20 cellular contexts compared by ENCODE assay signal in the genomic region with DNA sequence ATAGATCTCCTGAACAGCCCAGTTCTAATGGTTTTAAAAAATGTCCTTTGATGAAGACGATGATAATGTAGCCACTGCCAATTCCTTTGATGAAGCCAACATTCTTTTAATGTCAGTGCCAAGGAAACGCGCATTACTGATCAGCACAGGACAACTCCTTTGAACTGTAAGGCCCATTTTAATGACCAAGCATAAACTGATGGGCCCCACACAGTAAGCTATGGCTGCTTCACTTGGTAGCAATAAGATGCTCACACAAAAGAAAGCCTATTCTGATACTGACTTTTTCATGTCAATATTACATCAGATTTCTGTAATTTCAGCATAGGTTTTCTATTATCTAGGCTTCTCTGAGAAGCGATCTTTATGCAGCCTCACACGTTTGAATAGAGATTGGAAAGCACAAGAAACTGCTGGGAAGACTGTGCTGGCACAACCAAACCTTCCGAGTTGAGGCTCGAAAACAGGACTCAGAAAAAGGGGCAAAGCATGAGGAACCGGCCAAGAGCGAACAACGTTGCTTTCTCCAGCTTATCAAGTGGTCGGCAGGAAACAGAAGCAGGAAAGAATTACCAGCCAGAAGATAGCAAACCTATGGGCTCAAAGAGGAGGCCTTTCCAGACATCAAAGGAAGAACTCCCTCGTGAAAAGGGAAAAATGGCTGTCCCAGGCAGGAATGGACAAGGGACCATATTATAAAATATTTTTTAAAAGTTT. TPM values are rescaled to one million over a fixed set of nuclear protein-coding genes. Genes with fewer than 3 reads are reported as not detected.
DNase-seq lines count a peak whose midpoint lies in the region; ATAC-seq and TF ChIP-seq lines count a peak whose summit lies in the region.
"Had no signal": no experiment of that assay in that cellular context is flagged by ENCODE, and none has a peak within 500 bp of the region (broad histone marks: within the 10 kb centered on the region; RNA-seq: fewer than 3 reads in every experiment).

No MANE protein-coding gene starts in this region.

- CTCF ChIA-PET in activated CD4-positive, alpha-beta T cell treated with anti-CD3 and anti-CD28 coated beads for 36 hours (lab: Charles Lee): interaction anchor here (1.4 to 1.5 kb wide), 2 partner anchors 10 to 23 kb away, joined by 3 to 4 read pairs; no protein-coding TSS in a partner anchor
- CTCF ChIA-PET in activated CD4-positive, alpha-beta T cell treated with anti-CD3 and anti-CD28 coated beads, Interleukin-2, amount 10 ng/mL, durations not matched to agents 7 days and 5 days (lab: Charles Lee): interaction anchor here (1.3 kb wide), 1 partner anchor 23 kb away, joined by 4 read pairs; no protein-coding TSS in a partner anchor

- in situ Hi-C loops in KBM-7 (cut with MboI; ENCODE audit: low pct_unique_long_range_greater_than_20kb, low sequenced_read_pairs): no loop called here
- in situ Hi-C loops in GM13976 (cut with MboI; ENCODE audit: low sequenced_read_pairs, unreplicated experiment): no loop called here

- H3K9me3 ChIP-seq in neutrophil: no peaks in the 10 kb centered on the region

- no peaks in the 10 kb centered on the region for H3K27me3 ChIP-seq in neutrophil
- H3K27me3 ChIP-seq: dorsolateral prefrontal cortex had no signal

- H3K27ac ChIP-seq in neutrophil: peak overlapping the region; percentile 44
- H3K27ac ChIP-seq: dorsolateral prefrontal cortex, GM23248 had no signal

- no peak for DNase-seq in activated CD4-positive, alpha-beta T cell treated with anti-CD3 and anti-CD28 coated beads for 36 hours
- DNase-seq in activated CD4-positive, alpha-beta T cell treated with anti-CD3 and anti-CD28 coated beads, Interleukin-2, amount 10 ng/mL, durations not matched to agents 7 days and 5 days: no peak
- peak; percentile 19 for DNase-seq in KBM-7
- no peak for DNase-seq in activated T-helper 1 cell treated with anti-CD3 and anti-CD28 coated beads, Interleukin-12 subunit alpha, Interleukin-12 subunit beta, Interleukin-2, Interleukin-4 antibody, amounts not matched to agents 30 ng/mL and 10 ng/mL and 1 ng/mL, durations not matched to agents 14 hours and 24 hours and 36 hours (ENCODE audit: low spot score)
- no peak for DNase-seq in GM13976 (ENCODE audit: low spot score)
- DNase-seq: 8988T; activated CD8-positive, alpha-beta memory T cell treated with anti-CD3 and anti-CD28 coated beads, Interleukin-2, amount 10 ng/mL, durations not matched to agents 7 days and 5 days; activated naive CD4-positive, alpha-beta T cell treated with anti-CD3 and anti-CD28 coated beads, Interleukin-2, amount 10 ng/mL, durations not matched to agents 7 days and 5 days; dorsolateral prefrontal cortex; GM23248; head of caudate nucleus; midbrain; occipital lobe; SIG-M5; stimulated activated CD4-positive, alpha-beta T cell treated with anti-CD3 and anti-CD28 coated beads, Interleukin-4, amount 100 ng/mL, for 1 hour; stimulated activated CD8-positive, alpha-beta memory T cell treated with anti-CD3 and anti-CD28 coated beads, Interleukin-4, amount 100 ng/mL, for 48 hours had no signal

- H3K4me1 Mint-ChIP-seq in activated CD4-positive, alpha-beta T cell treated with anti-CD3 and anti-CD28 coated beads for 36 hours: peaks cover 60% of the 10 kb centered on the region
- H3K4me1 Mint-ChIP-seq in activated CD4-positive, alpha-beta T cell treated with anti-CD3 and anti-CD28 coated beads, Interleukin-2, amount 10 ng/mL, durations not matched to agents 7 days and 5 days: peaks cover 61% of the 10 kb centered on the region
- peaks cover 76% of the 10 kb centered on the region for H3K4me1 Mint-ChIP-seq in activated T-helper 1 cell treated with anti-CD3 and anti-CD28 coated beads, Interleukin-12 subunit alpha, Interleukin-12 subunit beta, Interleukin-2, Interleukin-4 antibody, amounts not matched to agents 30 ng/mL and 10 ng/mL and 1 ng/mL, durations not matched to agents 14 hours and 24 hours and 36 hours (ENCODE audit: low read depth)

- no peak overlapping the region for H3K4me3 Mint-ChIP-seq in activated CD4-positive, alpha-beta T cell treated with anti-CD3 and anti-CD28 coated beads for 36 hours
- H3K4me3 Mint-ChIP-seq in activated CD4-positive, alpha-beta T cell treated with anti-CD3 and anti-CD28 coated beads, Interleukin-2, amount 10 ng/mL, durations not matched to agents 7 days and 5 days: no peak overlapping the region
- H3K4me3 Mint-ChIP-seq in activated T-helper 1 cell treated with anti-CD3 and anti-CD28 coated beads, Interleukin-12 subunit alpha, Interleukin-12 subunit beta, Interleukin-2, Interleukin-4 antibody, amounts not matched to agents 30 ng/mL and 10 ng/mL and 1 ng/mL, durations not matched to agents 14 hours and 24 hours and 36 hours: no peak overlapping the region
- H3K4me3 Mint-ChIP-seq: activated CD8-positive, alpha-beta memory T cell treated with anti-CD3 and anti-CD28 coated beads, Interleukin-2, amount 10 ng/mL, durations not matched to agents 7 days and 5 days; activated naive CD4-positive, alpha-beta T cell treated with anti-CD3 and anti-CD28 coated beads, Interleukin-2, amount 10 ng/mL, durations not matched to agents 7 days and 5 days had no signal

- H3K9me3 Mint-ChIP-seq in activated CD4-positive, alpha-beta T cell treated with anti-CD3 and anti-CD28 coated beads for 36 hours (ENCODE audit: low read depth): no peaks in the 10 kb centered on the region
- H3K9me3 Mint-ChIP-seq in activated CD4-positive, alpha-beta T cell treated with anti-CD3 and anti-CD28 coated beads, Interleukin-2, amount 10 ng/mL, durations not matched to agents 7 days and 5 days: no peaks in the 10 kb centered on the region
- no peaks in the 10 kb centered on the region for H3K9me3 Mint-ChIP-seq in activated T-helper 1 cell treated with anti-CD3 and anti-CD28 coated beads, Interleukin-12 subunit alpha, Interleukin-12 subunit beta, Interleukin-2, Interleukin-4 antibody, amounts not matched to agents 30 ng/mL and 10 ng/mL and 1 ng/mL, durations not matched to agents 14 hours and 24 hours and 36 hours
- H3K9me3 Mint-ChIP-seq: activated naive CD4-positive, alpha-beta T cell treated with anti-CD3 and anti-CD28 coated beads, Interleukin-2, amount 10 ng/mL, durations not matched to agents 7 days and 5 days had no signal

- TF ChIP-seq CTCF in neutrophil (IDR thresholded peaks at IDR 0.05) (no peak), GM13976 (IDR thresholded peaks at IDR 0.05; ENCODE audit: borderline replicate concordance, control extremely low read depth, extremely low read depth, insufficient read depth, missing control alignments) (no peak)

- POLR2A ChIA-PET in activated CD4-positive, alpha-beta T cell treated with anti-CD3 and anti-CD28 coated beads for 36 hours (lab: Charles Lee): no interaction called here
- POLR2A ChIA-PET in activated CD4-positive, alpha-beta T cell treated with anti-CD3 and anti-CD28 coated beads, Interleukin-2, amount 10 ng/mL, durations not matched to agents 7 days and 5 days (lab: Charles Lee): no interaction called here

- H3K36me3 ChIP-seq in neutrophil: no peaks in the 10 kb centered on the region

- H3K4me1 ChIP-seq in neutrophil (ENCODE audit: control insufficient read depth in 1 of 2, insufficient read depth in 1 of 2, low read depth in 1 of 2, low read length in 1 of 2): peaks cover 17 to 48% of the 10 kb centered on the region in 2 experiments

- H3K27me3 Mint-ChIP-seq in activated CD4-positive, alpha-beta T cell treated with anti-CD3 and anti-CD28 coated beads for 36 hours: no peaks in the 10 kb centered on the region
- no peaks in the 10 kb centered on the region for H3K27me3 Mint-ChIP-seq in activated CD4-positive, alpha-beta T cell treated with anti-CD3 and anti-CD28 coated beads, Interleukin-2, amount 10 ng/mL, durations not matched to agents 7 days and 5 days
- H3K27me3 Mint-ChIP-seq in activated T-helper 1 cell treated with anti-CD3 and anti-CD28 coated beads, Interleukin-12 subunit alpha, Interleukin-12 subunit beta, Interleukin-2, Interleukin-4 antibody, amounts not matched to agents 30 ng/mL and 10 ng/mL and 1 ng/mL, durations not matched to agents 14 hours and 24 hours and 36 hours (ENCODE audit: insufficient read depth): no peaks in the 10 kb centered on the region
- H3K27me3 Mint-ChIP-seq: activated CD8-positive, alpha-beta memory T cell treated with anti-CD3 and anti-CD28 coated beads, Interleukin-2, amount 10 ng/mL, durations not matched to agents 7 days and 5 days; activated naive CD4-positive, alpha-beta T cell treated with anti-CD3 and anti-CD28 coated beads, Interleukin-2, amount 10 ng/mL, durations not matched to agents 7 days and 5 days had no signal

- peak overlapping the region; percentile 44 for H3K27ac Mint-ChIP-seq in activated CD4-positive, alpha-beta T cell treated with anti-CD3 and anti-CD28 coated beads for 36 hours
- no peak overlapping the region for H3K27ac Mint-ChIP-seq in activated CD4-positive, alpha-beta T cell treated with anti-CD3 and anti-CD28 coated beads, Interleukin-2, amount 10 ng/mL, durations not matched to agents 7 days and 5 days
- H3K27ac Mint-ChIP-seq in activated T-helper 1 cell treated with anti-CD3 and anti-CD28 coated beads, Interleukin-12 subunit alpha, Interleukin-12 subunit beta, Interleukin-2, Interleukin-4 antibody, amounts not matched to agents 30 ng/mL and 10 ng/mL and 1 ng/mL, durations not matched to agents 14 hours and 24 hours and 36 hours: peak overlapping the region; percentile 69
- H3K27ac Mint-ChIP-seq: activated CD8-positive, alpha-beta memory T cell treated with anti-CD3 and anti-CD28 coated beads, Interleukin-2, amount 10 ng/mL, durations not matched to agents 7 days and 5 days; activated naive CD4-positive, alpha-beta T cell treated with anti-CD3 and anti-CD28 coated beads, Interleukin-2, amount 10 ng/mL, durations not matched to agents 7 days and 5 days had no signal

- peaks cover 8% of the 10 kb centered on the region for H3K36me3 Mint-ChIP-seq in activated CD4-positive, alpha-beta T cell treated with anti-CD3 and anti-CD28 coated beads for 36 hours (ENCODE audit: low read depth)
- peaks cover 37% of the 10 kb centered on the region for H3K36me3 Mint-ChIP-seq in activated CD4-positive, alpha-beta T cell treated with anti-CD3 and anti-CD28 coated beads, Interleukin-2, amount 10 ng/mL, durations not matched to agents 7 days and 5 days (ENCODE audit: low read depth)
- H3K36me3 Mint-ChIP-seq in activated T-helper 1 cell treated with anti-CD3 and anti-CD28 coated beads, Interleukin-12 subunit alpha, Interleukin-12 subunit beta, Interleukin-2, Interleukin-4 antibody, amounts not matched to agents 30 ng/mL and 10 ng/mL and 1 ng/mL, durations not matched to agents 14 hours and 24 hours and 36 hours (ENCODE audit: low read depth): peaks cover 42% of the 10 kb centered on the region
- H3K36me3 Mint-ChIP-seq: activated CD8-positive, alpha-beta memory T cell treated with anti-CD3 and anti-CD28 coated beads, Interleukin-2, amount 10 ng/mL, durations not matched to agents 7 days and 5 days had no signal

- H3K4me3 ChIP-seq in neutrophil (ENCODE audit: low read depth in 1 of 2, low read length in 1 of 2): no peak overlapping the region
- H3K4me3 ChIP-seq: dorsolateral prefrontal cortex, GM23248 had no signal

- no peak for ATAC-seq in activated CD4-positive, alpha-beta T cell treated with anti-CD3 and anti-CD28 coated beads for 36 hours
- ATAC-seq in HG02885 (IDR thresholded peaks at IDR 0.05; ENCODE audit: poor library complexity, unreplicated experiment): no peak
- ATAC-seq in HG03565 (IDR thresholded peaks at IDR 0.05; ENCODE audit: unreplicated experiment): no peak
- ATAC-seq: activated CD8-positive, alpha-beta memory T cell treated with anti-CD3 and anti-CD28 coated beads, Interleukin-2, amount 10 ng/mL, durations not matched to agents 7 days and 5 days; sciatic nerve had no signal

- intact Hi-C loops in activated CD4-positive, alpha-beta T cell treated with anti-CD3 and anti-CD28 coated beads for 36 hours (cut with DNase I, micrococcal nuclease): no loop called here
- intact Hi-C loops in activated T-helper 1 cell treated with anti-CD3 and anti-CD28 coated beads, Interleukin-12 subunit alpha, Interleukin-12 subunit beta, Interleukin-2, Interleukin-4 antibody, amounts not matched to agents 30 ng/mL and 10 ng/mL and 1 ng/mL, durations not matched to agents 14 hours and 24 hours and 36 hours (cut with micrococcal nuclease): no loop called here

RNA-seq across cellular contexts. Expression of gene ERN1, which starts 19.4 kb away (rescaled TPM):
- 10 to 100 TPM; 23.7 to 26.8 TPM for total RNA-seq in activated CD4-positive, alpha-beta T cell treated with anti-CD3 and anti-CD28 coated beads for 36 hours
- 10 to 100 TPM; 50.1 to 57.5 TPM for total RNA-seq in activated CD4-positive, alpha-beta T cell treated with anti-CD3 and anti-CD28 coated beads, Interleukin-2, amount 10 ng/mL, durations not matched to agents 7 days and 5 days
- total RNA-seq in activated T-helper 1 cell treated with anti-CD3 and anti-CD28 coated beads, Interleukin-12 subunit alpha, Interleukin-12 subunit beta, Interleukin-2, Interleukin-4 antibody, amounts not matched to agents 30 ng/mL and 10 ng/mL and 1 ng/mL, durations not matched to agents 14 hours and 24 hours and 36 hours: 90.0 and 91.6 TPM in 2 replicates
